26 cellular contexts compared by ENCODE assay signal in the genomic region with DNA sequence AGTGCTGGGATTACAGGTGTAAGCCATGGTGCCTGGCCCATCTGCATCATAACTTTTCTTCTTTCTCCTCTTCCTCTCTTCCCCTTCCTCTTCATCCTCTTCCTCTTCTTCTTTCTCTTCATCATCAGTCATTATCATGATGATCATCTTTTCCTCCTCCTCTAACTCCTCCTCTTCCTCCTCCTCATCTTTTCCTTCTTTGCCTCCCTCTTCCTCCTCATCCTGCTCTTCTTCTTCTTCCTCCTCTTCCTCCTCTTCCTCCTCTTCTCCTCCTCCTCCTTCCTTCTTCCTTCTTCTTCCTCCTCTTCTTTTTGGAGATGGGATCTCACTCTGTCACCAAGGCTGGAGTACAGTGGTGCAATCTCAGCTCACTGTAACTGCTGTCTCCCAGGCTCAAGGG.
"Had no signal": no experiment of that assay in that cellular context is flagged by ENCODE, and none has a peak within 500 bp of the region (broad histone marks: within the 10 kb centered on the region; RNA-seq: fewer than 3 reads in every experiment).

No MANE protein-coding gene starts in this region.

- H3K36me3 ChIP-seq: brain microvascular endothelial cell, stomach, thyroid gland, upper lobe of left lung, vagina, WERI-Rb-1 had no signal

- H3K27ac Mint-ChIP-seq: endodermal cell, mesothelial cell of epicardium had no signal

- DNase-seq: activated CD8-positive, alpha-beta memory T cell treated with anti-CD3 and anti-CD28 coated beads for 24 hours; activated gamma-delta T cell treated with Interleukin-2 at 50 U/mL for 16 hours; activated naive CD4-positive, alpha-beta T cell treated with anti-CD3 and anti-CD28 coated beads, Interleukin-2, amount 50 U/mL, for 16 hours; amniotic stem cell; brain microvascular endothelial cell; endodermal cell; foreskin fibroblast; head of caudate nucleus; hippocampal formation; left cardiac atrium; mammary epithelial cell; naive thymus-derived CD4-positive, alpha-beta T cell; posterior cingulate gyrus; right cardiac atrium; SK-N-SH; spleen; stomach; SW 1271; thyroid gland; upper lobe of left lung; WERI-Rb-1 had no signal

- H3K4me1 ChIP-seq: thyroid gland had no signal

- ATAC-seq: activated CD4-positive, CD25-positive, alpha-beta regulatory T cell treated with anti-CD3 and anti-CD28 coated beads, Interleukin-2, amount 50 U/mL, for 24 hours; esophagus mucosa; left cardiac atrium; naive thymus-derived CD4-positive, alpha-beta T cell; right cardiac atrium had no signal

- H3K9me3 Mint-ChIP-seq: endodermal cell; mesothelial cell of epicardium; naive thymus-derived CD4-positive, alpha-beta T cell had no signal

- H3K4me3 ChIP-seq: coronary artery, spleen, stomach, thyroid gland, upper lobe of left lung, vagina had no signal

- H3K36me3 Mint-ChIP-seq: mesothelial cell of epicardium had no signal

- H3K4me1 Mint-ChIP-seq: endodermal cell, mesothelial cell of epicardium had no signal

- H3K27ac ChIP-seq: brain microvascular endothelial cell, coronary artery, spleen, stomach, thyroid gland, upper lobe of left lung, vagina, WERI-Rb-1 had no signal

- H3K4me3 Mint-ChIP-seq: endodermal cell; mesothelial cell of epicardium; naive thymus-derived CD4-positive, alpha-beta T cell had no signal

- H3K9me3 ChIP-seq: SK-N-SH, spleen, stomach, thyroid gland, upper lobe of left lung, vagina had no signal

- H3K27me3 ChIP-seq: brain microvascular endothelial cell, spleen, stomach, thyroid gland, upper lobe of left lung, vagina had no signal

- H3K27me3 Mint-ChIP-seq: naive thymus-derived CD4-positive, alpha-beta T cell had no signal
